In genomic region chr6:33161354-33162320, GRCh38 we compare ENCODE assay signal across 8 cellular contexts. TPM values are rescaled to one million over a fixed set of nuclear protein-coding genes. Genes with fewer than 3 reads are reported as not detected.
DNase-seq lines count a peak whose midpoint lies in the region; ATAC-seq, FAIRE-seq and TF ChIP-seq lines count a peak whose summit lies in the region.

No MANE protein-coding gene starts in this region.

- peaks cover 6% of the 10 kb centered on the region for H3K27me3 Mint-ChIP-seq in activated T-helper 17 cell treated with anti-CD3 and anti-CD28 coated beads, Interleukin-2, amount 50 U/mL, for 72 hours
- peaks cover 2 to 5% of the 10 kb centered on the region in 2 donors for H3K27me3 Mint-ChIP-seq in natural killer cell treated with Interleukin-12 subunit alpha and Interleukin-12 subunit beta and Interleukin-15 and Interleukin-18, amount 100 ng/mL, for 72 hours
- peaks cover 14 to 18% of the 10 kb centered on the region in 2 donors for H3K27me3 Mint-ChIP-seq in stimulated activated naive B cell treated with anti-CD40 and anti-IgM and Interleukin-4, amounts not matched to agents 10 μg/mL and 1 μg/mL and 100 μg/mL, for 72 hours

- H3K4me3 ChIP-seq in GM12865 (ENCODE audit: low read depth, low read length) = peak overlapping the region; percentile 46
- H3K4me3 ChIP-seq in fibroblast of pulmonary artery (replicated peaks; ENCODE audit: low read depth, low read length) = peak overlapping the region; percentile 51

- H3K27ac Mint-ChIP-seq in activated T-helper 17 cell treated with anti-CD3 and anti-CD28 coated beads, Interleukin-2, amount 50 U/mL, for 72 hours = peak overlapping the region; percentile 83
- peak overlapping the region in 1 of 2 donors; percentile 79 for H3K27ac Mint-ChIP-seq in natural killer cell treated with Interleukin-12 subunit alpha and Interleukin-12 subunit beta and Interleukin-15 and Interleukin-18, amount 100 ng/mL, for 72 hours
- peak overlapping the region; percentile 95 for H3K27ac Mint-ChIP-seq in stimulated activated naive B cell treated with anti-CD40 and anti-IgM and Interleukin-4, amounts not matched to agents 10 μg/mL and 1 μg/mL and 100 μg/mL, for 72 hours

- FAIRE-seq in RCC 7860 (lab: Jason Lieb, UNC) = no peak

- TF ChIP-seq CTCF in GM12865 (IDR thresholded peaks at IDR 0.05; ENCODE audit: insufficient read depth, low read depth, low read length, missing control alignments) = peak; percentile 97
- peak; percentile 79 for TF ChIP-seq CTCF in fibroblast of pulmonary artery (IDR thresholded peaks at IDR 0.05; ENCODE audit: low read length, missing control alignments)

- H3K36me3 Mint-ChIP-seq in activated T-helper 17 cell treated with anti-CD3 and anti-CD28 coated beads, Interleukin-2, amount 50 U/mL, for 72 hours (ENCODE audit: low read depth) = no peaks in the 10 kb centered on the region
- no peaks in the 10 kb centered on the region for H3K36me3 Mint-ChIP-seq in natural killer cell treated with Interleukin-12 subunit alpha and Interleukin-12 subunit beta and Interleukin-15 and Interleukin-18, amount 100 ng/mL, for 72 hours
- H3K36me3 Mint-ChIP-seq in stimulated activated naive B cell treated with anti-CD40 and anti-IgM and Interleukin-4, amounts not matched to agents 10 μg/mL and 1 μg/mL and 100 μg/mL, for 72 hours = no peaks in the 10 kb centered on the region

- peak; percentile 85 for ATAC-seq in HG03439 (IDR thresholded peaks at IDR 0.05; ENCODE audit: unreplicated experiment)
- peak; percentile 95 for ATAC-seq in activated T-helper 17 cell treated with anti-CD3 and anti-CD28 coated beads, Interleukin-2, amount 50 U/mL, for 72 hours (replicated peaks)
- ATAC-seq in natural killer cell treated with Interleukin-12 subunit alpha and Interleukin-12 subunit beta and Interleukin-15 and Interleukin-18, amount 100 ng/mL, for 72 hours = peak; percentile 91 to 93
- ATAC-seq in stimulated activated naive B cell treated with anti-CD40 and anti-IgM and Interleukin-4, amounts not matched to agents 10 μg/mL and 1 μg/mL and 100 μg/mL, for 72 hours (replicated peaks) = peak; percentile 94 to 95

- H3K9me3 Mint-ChIP-seq in activated T-helper 17 cell treated with anti-CD3 and anti-CD28 coated beads, Interleukin-2, amount 50 U/mL, for 72 hours = no peaks in the 10 kb centered on the region
- H3K9me3 Mint-ChIP-seq in natural killer cell treated with Interleukin-12 subunit alpha and Interleukin-12 subunit beta and Interleukin-15 and Interleukin-18, amount 100 ng/mL, for 72 hours = no peaks in the 10 kb centered on the region
- no peaks in the 10 kb centered on the region for H3K9me3 Mint-ChIP-seq in stimulated activated naive B cell treated with anti-CD40 and anti-IgM and Interleukin-4, amounts not matched to agents 10 μg/mL and 1 μg/mL and 100 μg/mL, for 72 hours

- DNase-seq in GM12865 (ENCODE audit: low read depth) = peak; percentile 74
- peak; percentile 25 for DNase-seq in RCC 7860 (ENCODE audit: low spot score)
- peak; percentile 57 for DNase-seq in fibroblast of pulmonary artery (ENCODE audit: low read depth)
- DNase-seq in natural killer cell treated with Interleukin-12 subunit alpha and Interleukin-12 subunit beta and Interleukin-15 and Interleukin-18, amount 100 ng/mL, for 72 hours (ENCODE audit: low spot score) = peak; percentile 89
- peak; percentile 80 for DNase-seq in stimulated activated naive B cell treated with anti-CD40 and anti-IgM and Interleukin-4, amounts not matched to agents 10 μg/mL and 1 μg/mL and 100 μg/mL, for 72 hours
- no peak for DNase-seq in NCI-H1048 (lab: John Stamatoyannopoulos, UW)

- peak overlapping the region; percentile 81 for H3K4me3 Mint-ChIP-seq in activated T-helper 17 cell treated with anti-CD3 and anti-CD28 coated beads, Interleukin-2, amount 50 U/mL, for 72 hours
- peak overlapping the region; percentile 85 for H3K4me3 Mint-ChIP-seq in natural killer cell treated with Interleukin-12 subunit alpha and Interleukin-12 subunit beta and Interleukin-15 and Interleukin-18, amount 100 ng/mL, for 72 hours
- peak overlapping the region; percentile 89 to 92 for H3K4me3 Mint-ChIP-seq in stimulated activated naive B cell treated with anti-CD40 and anti-IgM and Interleukin-4, amounts not matched to agents 10 μg/mL and 1 μg/mL and 100 μg/mL, for 72 hours

- peaks cover 6% of the 10 kb centered on the region for H3K4me1 Mint-ChIP-seq in activated T-helper 17 cell treated with anti-CD3 and anti-CD28 coated beads, Interleukin-2, amount 50 U/mL, for 72 hours
- peaks cover 10% of the 10 kb centered on the region in 2 donors for H3K4me1 Mint-ChIP-seq in natural killer cell treated with Interleukin-12 subunit alpha and Interleukin-12 subunit beta and Interleukin-15 and Interleukin-18, amount 100 ng/mL, for 72 hours (ENCODE audit: low read depth in 2 of 2)
- H3K4me1 Mint-ChIP-seq in stimulated activated naive B cell treated with anti-CD40 and anti-IgM and Interleukin-4, amounts not matched to agents 10 μg/mL and 1 μg/mL and 100 μg/mL, for 72 hours = peaks cover 16 to 20% of the 10 kb centered on the region in 2 donors

RNA-seq across cellular contexts. Expression of gene COL11A2, which starts 30.6 kb away (rescaled TPM):
- total RNA-seq in activated T-helper 17 cell treated with anti-CD3 and anti-CD28 coated beads, Interleukin-2, amount 50 U/mL, for 72 hours = 1 to 10 TPM; 1.2 to 3.3 TPM
- total RNA-seq in natural killer cell treated with Interleukin-12 subunit alpha and Interleukin-12 subunit beta and Interleukin-15 and Interleukin-18, amount 100 ng/mL, for 72 hours = 1 to 10 TPM; 1.1 to 1.3 TPM

RNA-seq across cellular contexts. Expression of gene RXRB, which starts 38.8 kb away (rescaled TPM):
- total RNA-seq in activated T-helper 17 cell treated with anti-CD3 and anti-CD28 coated beads, Interleukin-2, amount 50 U/mL, for 72 hours = 10 to 100 TPM; 31.0 to 68.7 TPM
- 10 to 100 TPM; 43.9 to 50.4 TPM for total RNA-seq in natural killer cell treated with Interleukin-12 subunit alpha and Interleukin-12 subunit beta and Interleukin-15 and Interleukin-18, amount 100 ng/mL, for 72 hours

RNA-seq across cellular contexts. Expression of gene SLC39A7, which starts 39.0 kb away (rescaled TPM):
- 10 to 100 TPM; 50.5 to 65.0 TPM for total RNA-seq in activated T-helper 17 cell treated with anti-CD3 and anti-CD28 coated beads, Interleukin-2, amount 50 U/mL, for 72 hours
- total RNA-seq in natural killer cell treated with Interleukin-12 subunit alpha and Interleukin-12 subunit beta and Interleukin-15 and Interleukin-18, amount 100 ng/mL, for 72 hours = 100 to 1,000 TPM in 1 of 2 donors, 10 to 100 TPM in 1; 91.5 to 102 TPM

RNA-seq across cellular contexts. Expression of gene HSD17B8, which starts 42.8 kb away (rescaled TPM):
- 10 to 100 TPM in 1 of 2 donors, 1 to 10 TPM in 1; 3.4 to 13.1 TPM for total RNA-seq in activated T-helper 17 cell treated with anti-CD3 and anti-CD28 coated beads, Interleukin-2, amount 50 U/mL, for 72 hours
- 1 to 10 TPM; 3.3 to 6.2 TPM for total RNA-seq in natural killer cell treated with Interleukin-12 subunit alpha and Interleukin-12 subunit beta and Interleukin-15 and Interleukin-18, amount 100 ng/mL, for 72 hours

RNA-seq across cellular contexts. Expression of gene RING1, which starts 46.7 kb away (rescaled TPM):
- total RNA-seq in activated T-helper 17 cell treated with anti-CD3 and anti-CD28 coated beads, Interleukin-2, amount 50 U/mL, for 72 hours = 10 to 100 TPM; 22.7 to 25.1 TPM
- 10 to 100 TPM; 31.1 to 35.5 TPM for total RNA-seq in natural killer cell treated with Interleukin-12 subunit alpha and Interleukin-12 subunit beta and Interleukin-15 and Interleukin-18, amount 100 ng/mL, for 72 hours
